Comparison of ENCODE assay signal across 1 cellular context in genomic region chrX:129115935-129116334, GRCh38.
TF ChIP-seq lines count a peak whose summit lies in the region.

No MANE protein-coding gene starts in this region.

TF ChIP-seq in HepG2, 621 proteins besides CTCF, POLR2A, EP300 and RAD21 (continued from another document):
- no peak for TF ChIP-seq TRAFD1 (CRISPR knock-in tag; IDR thresholded peaks at IDR 0.05; ENCODE audit: borderline replicate concordance)
- TF ChIP-seq BRCA1 (CRISPR knock-in tag; IDR thresholded peaks at IDR 0.05) = no peak
- TF ChIP-seq ZBTB34 (CRISPR knock-in tag; IDR thresholded peaks at IDR 0.05) = peak; percentile 37; the same call in 1 of the 2 replicates
